Comparison of ENCODE assay signal across 17 cellular contexts in genomic region chr7:98130959-98131358, GRCh38. TPM values are rescaled to one million over a fixed set of nuclear protein-coding genes. Genes with fewer than 3 reads are reported as not detected.
DNase-seq lines count a peak whose midpoint lies in the region; ATAC-seq, FAIRE-seq and TF ChIP-seq lines count a peak whose summit lies in the region.
"Had no signal": no experiment of that assay in that cellular context is flagged by ENCODE, and none has a peak within 500 bp of the region (broad histone marks: within the 10 kb centered on the region; RNA-seq: fewer than 3 reads in every experiment).

No MANE protein-coding gene starts in this region.

- H3K4me1 ChIP-seq in cardiac muscle cell (ENCODE audit: low read depth) (peaks cover 18% of the 10 kb centered on the region), HepG2 (ENCODE audit: insufficient read depth, low read length) (peaks cover 95% of the 10 kb centered on the region)

- 46% methylated on average over 4 of the region's 4 CpGs for WGBS in HepG2 (ENCODE audit: low lambda C conversion rate)

- H3K9ac ChIP-seq in HepG2 (ENCODE audit: insufficient read depth, low read depth, low read length): peak overlapping the region; percentile 66

- intact Hi-C loops in Right ventricle myocardium inferior (cut with DNase I): no loop called here
- intact Hi-C loops in MCF 10A (cut with micrococcal nuclease): no loop called here
- intact Hi-C loops in HepG2 (cut with micrococcal nuclease; ENCODE audit: unreplicated experiment): loop anchor here (1.0 kb wide), 2 partner anchors 21 to 25 kb away; partner anchors contain the start of gene LMTK2

- ATAC-seq in Right ventricle myocardium inferior (no peak), HepG2 (no peak), HG03039 (IDR thresholded peaks at IDR 0.05; ENCODE audit: unreplicated experiment) (no peak)
- ATAC-seq in stimulated activated effector memory CD8-positive, alpha-beta T cell treated with anti-CD3 and anti-CD28 coated beads, Interleukin-12 subunit alpha, Interleukin-12 subunit beta, amount 100 ng/mL, for 72 hours: no peak

- no peaks in the 10 kb centered on the region for H3K9me3 Mint-ChIP-seq in MCF 10A (ENCODE audit: unreplicated experiment)
- H3K9me3 Mint-ChIP-seq in stimulated activated effector memory CD8-positive, alpha-beta T cell treated with anti-CD3 and anti-CD28 coated beads, Interleukin-12 subunit alpha, Interleukin-12 subunit beta, amount 100 ng/mL, for 72 hours: no peaks in the 10 kb centered on the region
- H3K9me3 Mint-ChIP-seq: activated CD4-positive, alpha-beta memory T cell treated with anti-CD3 and anti-CD28 coated beads, Interleukin-2, amount 10 ng/mL, durations not matched to agents 7 days and 5 days; brain; effector memory CD8-positive, alpha-beta T cell; immature natural killer cell had no signal

- POLR2A ChIA-PET in MCF 10A (lab: Yijun Ruan, JAX) (interaction anchor here (0.8 to 7.2 kb wide), 7 partner anchors 11 to 45 kb away, joined by 3 to 117 read pairs (median 4); no protein-coding TSS in a partner anchor), HepG2 (lab: Yijun Ruan, JAX) (interaction anchor here (1.1 to 6.5 kb wide), 6 partner anchors 7 to 288 kb away, joined by 3 to 54 read pairs (median 9); no protein-coding TSS in a partner anchor)

- no peak for TF ChIP-seq CTCF in cardiac muscle cell (IDR thresholded peaks at IDR 0.05; ENCODE audit: low read depth, low read length)
- no peak for TF ChIP-seq CTCF in MCF 10A (IDR thresholded peaks at IDR 0.05; ENCODE audit: unreplicated experiment)
- no peak for TF ChIP-seq CTCF in HepG2 (CRISPR knock-in tag; IDR thresholded peaks at IDR 0.05)

- TF ChIP-seq EP300 in HepG2 (IDR thresholded peaks at IDR 0.05; ENCODE audit: low read depth in 2 of 2, low read length in 2 of 2) (no peak), HepG2 (CRISPR knock-in tag; IDR thresholded peaks at IDR 0.05; ENCODE audit: borderline replicate concordance) (no peak)

- peaks cover 41% of the 10 kb centered on the region for H3K4me1 Mint-ChIP-seq in MCF 10A (ENCODE audit: insufficient read depth, unreplicated experiment)
- peaks cover 47% of the 10 kb centered on the region for H3K4me1 Mint-ChIP-seq in stimulated activated effector memory CD8-positive, alpha-beta T cell treated with anti-CD3 and anti-CD28 coated beads, Interleukin-12 subunit alpha, Interleukin-12 subunit beta, amount 100 ng/mL, for 72 hours

- FAIRE-seq in HepG2 (lab: Jason Lieb, UNC): no peak
- FAIRE-seq: GM19239, HTR-8/SVneo, urothelium cell line had no signal

- H3K27ac ChIP-seq in cardiac muscle cell: peak overlapping the region; percentile 85
- H3K27ac ChIP-seq in HepG2 (ENCODE audit: extremely low read length, insufficient read depth, low read length): peak overlapping the region; percentile 91

- no peaks in the 10 kb centered on the region for H3K27me3 ChIP-seq in cardiac muscle cell
- no peaks in the 10 kb centered on the region for H3K27me3 ChIP-seq in HepG2 (ENCODE audit: control insufficient read depth in 1 of 2, insufficient read depth in 2 of 2, low read length in 2 of 2)
- H3K27me3 ChIP-seq: gastrocnemius medialis had no signal

- peak in 1 of 2 donors; percentile 38 for DNase-seq in cardiac muscle cell (ENCODE audit: low read depth in 1 of 2, low spot score in 1 of 2)
- no peak for DNase-seq in Right ventricle myocardium inferior (ENCODE audit: missing footprints)
- DNase-seq in MCF 10A (ENCODE audit: unreplicated experiment): no peak
- no peak for DNase-seq in HepG2 (ENCODE audit: low spot score)
- DNase-seq in stimulated activated effector memory CD8-positive, alpha-beta T cell treated with anti-CD3 and anti-CD28 coated beads, Interleukin-12 subunit alpha, Interleukin-12 subunit beta, amount 100 ng/mL, for 72 hours (ENCODE audit: low spot score in 2 of 2): no peak
- no peak for DNase-seq in RKO (ENCODE audit: low spot score)
- no peak for DNase-seq in C1 segment of cervical spinal cord (lab: John Stamatoyannopoulos, UW)
- DNase-seq: gastrocnemius medialis; stimulated activated CD4-positive, alpha-beta T cell treated with anti-CD3 and anti-CD28 coated beads, Interleukin-4, amount 100 ng/mL, for 1 hour had no signal

- no peak for TF ChIP-seq POLR2A in HepG2 (IDR thresholded peaks at IDR 0.05; ENCODE audit: insufficient read depth in 1 of 2, low read depth in 2 of 2, low read length in 2 of 2)

- H3K36me3 ChIP-seq in cardiac muscle cell (no peaks in the 10 kb centered on the region), HepG2 (replicated peaks in 1 of 2; ENCODE audit: control insufficient read depth in 1 of 2, insufficient read depth in 2 of 2, low read length in 2 of 2) (peaks cover 0 to 8% of the 10 kb centered on the region in 2 experiments; a peak in 4 of 5 replicates)
- H3K36me3 ChIP-seq: gastrocnemius medialis had no signal

- H3K4me3 Mint-ChIP-seq in MCF 10A (ENCODE audit: unreplicated experiment): no peak overlapping the region
- no peak overlapping the region for H3K4me3 Mint-ChIP-seq in stimulated activated effector memory CD8-positive, alpha-beta T cell treated with anti-CD3 and anti-CD28 coated beads, Interleukin-12 subunit alpha, Interleukin-12 subunit beta, amount 100 ng/mL, for 72 hours
- H3K4me3 Mint-ChIP-seq: activated CD4-positive, alpha-beta memory T cell treated with anti-CD3 and anti-CD28 coated beads, Interleukin-2, amount 10 ng/mL, durations not matched to agents 7 days and 5 days had no signal

- peaks cover 89% of the 10 kb centered on the region for H3K79me2 ChIP-seq in HepG2 (ENCODE audit: insufficient read depth, low read length)

- H3K27me3 Mint-ChIP-seq in MCF 10A (ENCODE audit: insufficient read depth, unreplicated experiment): no peaks in the 10 kb centered on the region
- H3K27me3 Mint-ChIP-seq: brain; effector memory CD8-positive, alpha-beta T cell had no signal

- peak overlapping the region; percentile 91 for H3K27ac Mint-ChIP-seq in MCF 10A (ENCODE audit: low read depth, unreplicated experiment)
- H3K27ac Mint-ChIP-seq in stimulated activated effector memory CD8-positive, alpha-beta T cell treated with anti-CD3 and anti-CD28 coated beads, Interleukin-12 subunit alpha, Interleukin-12 subunit beta, amount 100 ng/mL, for 72 hours: peak overlapping the region; percentile 91

- H3K4me3 ChIP-seq in cardiac muscle cell (no peak overlapping the region), HepG2 (replicated peaks in 1 of 3; ENCODE audit: insufficient read depth in 1 of 3, low read depth in 2 of 3, low read length in 3 of 3) (peak overlapping the region; percentile 18 to 50 (median 43); a peak in 3 of 6 replicates)
- H3K4me3 ChIP-seq: gastrocnemius medialis had no signal

- H3K4me2 ChIP-seq in HepG2 (ENCODE audit: low read depth, low read length): peak overlapping the region; percentile 86

- H2AFZ ChIP-seq in HepG2 (ENCODE audit: low read length): no peak overlapping the region

- H3K36me3 Mint-ChIP-seq in MCF 10A (ENCODE audit: insufficient read depth, unreplicated experiment): peaks cover 8% of the 10 kb centered on the region
- no peaks in the 10 kb centered on the region for H3K36me3 Mint-ChIP-seq in stimulated activated effector memory CD8-positive, alpha-beta T cell treated with anti-CD3 and anti-CD28 coated beads, Interleukin-12 subunit alpha, Interleukin-12 subunit beta, amount 100 ng/mL, for 72 hours
- H3K36me3 Mint-ChIP-seq: brain, immature natural killer cell had no signal

- no peaks in the 10 kb centered on the region; the same call in 1 of the 2 replicates for H4K20me1 ChIP-seq in HepG2 (ENCODE audit: insufficient read depth, low read length)

- no peak for TF ChIP-seq RAD21 in HepG2 (CRISPR knock-in tag; IDR thresholded peaks at IDR 0.05)

- no TSS peak for BruUV-seq in MCF 10A (replicated peaks; lab: Mats Ljungman, UMichigan)
- BruUV-seq in HepG2 (replicated peaks; lab: Mats Ljungman, UMichigan): no TSS peak

- CTCF ChIA-PET in MCF 10A (lab: Yijun Ruan, JAX): interaction anchor here (0.7 to 3.9 kb wide), 8 partner anchors 11 to 113 kb away, joined by 3 to 29 read pairs (median 6); partner anchors contain the start of gene LMTK2
- CTCF ChIA-PET in HepG2 (lab: Yijun Ruan, JAX; ENCODE audit: low intra/inter-chr PET ratio, low total read pairs): no interaction called here

- in situ Hi-C loops in HepG2 (cut with HindIII; ENCODE audit: extremely low pct_ligation_motif_present, low pct_unique_long_range_greater_than_20kb): no loop called here

- H3K9me3 ChIP-seq in cardiac muscle cell (ENCODE audit: low read depth): no peaks in the 10 kb centered on the region
- H3K9me3 ChIP-seq in HepG2 (ENCODE audit: low read length): no peaks in the 10 kb centered on the region
- H3K9me3 ChIP-seq: gastrocnemius medialis had no signal

TF ChIP-seq in HepG2, 621 proteins besides CTCF, POLR2A, EP300 and RAD21 (continues in another document):
- no peak for TF ChIP-seq DNMT1 (CRISPR knock-in tag; IDR thresholded peaks at IDR 0.05)
- TF ChIP-seq ZMAT3 (CRISPR knock-in tag; conservative IDR thresholded peaks at IDR 0.05): no peak
- TF ChIP-seq ZNF260 (CRISPR knock-in tag; IDR thresholded peaks at IDR 0.05; ENCODE audit: borderline replicate concordance, low read depth): no peak
- no peak for TF ChIP-seq ZNF382 (CRISPR knock-in tag; IDR thresholded peaks at IDR 0.05; ENCODE audit: borderline replicate concordance)

RNA-seq across cellular contexts. Expression of gene LMTK2, which starts 24.3 kb away (rescaled TPM):
- total RNA-seq in cardiac muscle cell (19.2 and 23.8 TPM in 2 replicates), Right ventricle myocardium inferior (22.5 TPM), MCF 10A (2022) (16.8 and 21.6 TPM in 2 replicates), HepG2 (2016; rRNA removed; fragmentation: Illumina TruSeq; extraction: Trizol) (8.1 and 9.5 TPM in 2 replicates)
- polyA plus RNA-seq in cardiac muscle cell (6.7 and 9.4 TPM in 2 replicates), HepG2 (2011; rRNA removed) (11.7 and 12.1 TPM in 2 replicates)
- 2.7 and 3.2 TPM in 2 replicates for total RNA-seq in HepG2 (2016; cell fraction: cytosol; rRNA removed; fragmentation: Illumina TruSeq; extraction: Trizol; ENCODE audit: low read depth)
- 6.1 and 10.1 TPM in 2 replicates for total RNA-seq in HepG2 (2016; cell fraction: insoluble cytoplasmic fraction; rRNA removed; fragmentation: Illumina TruSeq; extraction: Trizol)
- 6.2 and 7.5 TPM in 2 replicates for total RNA-seq in HepG2 (2016; cell fraction: membrane; rRNA removed; fragmentation: Illumina TruSeq; extraction: Trizol)
- total RNA-seq in HepG2 (2016; cell fraction: nucleus; rRNA removed; fragmentation: Illumina TruSeq; extraction: Trizol): 14.1 and 16.3 TPM in 2 replicates
- 7.9 and 8.0 TPM in 2 replicates for polyA plus RNA-seq in HepG2 (2011; cell fraction: cytosol; rRNA removed)
- 16.6 and 18.4 TPM in 2 replicates for polyA plus RNA-seq in HepG2 (2011; cell fraction: nucleus; rRNA removed)
- polyA plus RNA-seq in HepG2 (2012): 10.0 and 10.9 TPM in 2 replicates
- 0.40 and 0.69 TPM in 2 replicates for polyA plus RNA-seq in HepG2 (2016; cell fraction: cytosol; fragmentation: Illumina TruSeq; extraction: Trizol; ENCODE audit: low read depth)
- 4.0 and 4.3 TPM in 2 replicates for polyA plus RNA-seq in HepG2 (2016; cell fraction: insoluble cytoplasmic fraction; fragmentation: Illumina TruSeq; extraction: Trizol; ENCODE audit: low read depth)
- polyA plus RNA-seq in HepG2 (2016; cell fraction: membrane; fragmentation: Illumina TruSeq; extraction: Trizol; ENCODE audit: low read depth): 0.68 and 0.84 TPM in 2 replicates
- 19.4 and 20.9 TPM in 2 replicates for polyA plus RNA-seq in HepG2 (2016; cell fraction: nucleus; fragmentation: Illumina TruSeq; extraction: Trizol; ENCODE audit: insufficient read depth, low read depth)
- 19.1 and 27.7 TPM in 2 replicates for polyA minus RNA-seq in HepG2 (2011; rRNA and poly(A)+ RNA removed; ENCODE audit: low replicate concordance)
- polyA minus RNA-seq in HepG2 (2011; cell fraction: cytosol; rRNA and poly(A)+ RNA removed): 24.0 and 26.3 TPM in 2 replicates
- 19.1 and 20.0 TPM in 2 replicates for polyA minus RNA-seq in HepG2 (2011; cell fraction: nucleus; rRNA and poly(A)+ RNA removed)
